ENCODE assay signal across 24 cellular contexts in the genomic region with DNA sequence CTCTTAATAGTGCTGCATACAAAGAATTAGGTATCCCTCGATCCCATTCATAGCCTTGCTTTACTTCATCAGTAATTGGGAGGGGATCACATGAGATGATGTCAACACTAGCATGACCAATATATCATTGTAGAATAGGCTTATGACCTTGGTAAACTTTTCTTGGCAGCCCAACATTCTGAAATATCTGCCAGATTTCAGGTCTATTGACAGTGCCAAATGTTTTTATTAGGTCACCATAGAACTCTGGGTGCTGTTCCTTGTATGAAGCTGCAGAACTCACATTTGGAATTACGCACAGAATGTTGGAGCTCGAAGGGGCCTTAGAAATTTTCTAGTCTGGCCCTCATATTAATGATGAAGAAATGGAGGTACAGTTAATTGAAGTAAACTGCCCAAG.
DNase-seq lines count a peak whose midpoint lies in the region; ATAC-seq, FAIRE-seq and TF ChIP-seq lines count a peak whose summit lies in the region.
"Had no signal": no experiment of that assay in that cellular context is flagged by ENCODE, and none has a peak within 500 bp of the region (broad histone marks: within the 10 kb centered on the region; RNA-seq: fewer than 3 reads in every experiment).

No MANE protein-coding gene starts in this region.

- H3K27ac ChIP-seq in heart right ventricle (no peak overlapping the region), body of pancreas (no peak overlapping the region), pancreas (no peak overlapping the region), A673 (ENCODE audit: low read depth, low read length, poor library complexity, severe bottlenecking) (no peak overlapping the region)
- H3K27ac ChIP-seq: 22Rv1; BLaER1 treated with 17β-estradiol and CSF1 and Interleukin-3, amounts not matched to agents 10 nM and 100 nM had no signal

- CTCF ChIA-PET in A673 (lab: Charles Lee) = no interaction called here

- BruUV-seq in A673 (replicated peaks; lab: Mats Ljungman, UMichigan) = no TSS peak

- intact Hi-C loops in Right ventricle myocardium inferior (cut with DNase I) = no loop called here
- intact Hi-C loops in heart right ventricle (cut with DNase I) = no loop called here
- intact Hi-C loops in body of pancreas (cut with DNase I) = no loop called here
- intact Hi-C loops in pancreas (cut with DNase I) = no loop called here
- intact Hi-C loops in A673 (cut with micrococcal nuclease; ENCODE audit: unreplicated experiment) = no loop called here

- H3K9me3 ChIP-seq in heart right ventricle (peaks cover 0 to 40% (median 22%) of the 10 kb centered on the region in 11 donors), body of pancreas (peaks cover 0 to 12% (median 0%) of the 10 kb centered on the region in 3 donors), pancreas (no peaks in the 10 kb centered on the region), A673 (ENCODE audit: low read depth, low read length, poor library complexity, severe bottlenecking) (peaks cover 14% of the 10 kb centered on the region)
- H3K9me3 ChIP-seq: BE2C; BLaER1 treated with 17β-estradiol and CSF1 and Interleukin-3, amounts not matched to agents 10 nM and 100 nM had no signal

- ATAC-seq in Right ventricle myocardium inferior = peak; percentile 62
- ATAC-seq in heart right ventricle = no peak
- ATAC-seq in body of pancreas = peak; percentile 74
- peak in 3 of 4 donors; percentile 12 to 65 (median 32) for ATAC-seq in pancreas
- ATAC-seq in HG03045 (IDR thresholded peaks at IDR 0.05; ENCODE audit: unreplicated experiment) = no peak
- ATAC-seq in HG02981 (IDR thresholded peaks at IDR 0.05; ENCODE audit: unreplicated experiment) = no peak
- ATAC-seq: GM12878, GM23338, HCT116 had no signal

- no peaks in the 10 kb centered on the region for H3K27me3 ChIP-seq in heart right ventricle
- H3K27me3 ChIP-seq in body of pancreas = no peaks in the 10 kb centered on the region
- no peaks in the 10 kb centered on the region for H3K27me3 ChIP-seq in pancreas
- H3K27me3 ChIP-seq in A673 (replicated peaks; ENCODE audit: insufficient read depth, low read depth, low read length, poor library complexity) = no peaks in the 10 kb centered on the region
- H3K27me3 ChIP-seq: BE2C; BLaER1 treated with 17β-estradiol and CSF1 and Interleukin-3, amounts not matched to agents 10 nM and 100 nM had no signal

- no peak for TF ChIP-seq POLR2A in body of pancreas (IDR thresholded peaks at IDR 0.05)

- H3K36me3 ChIP-seq in heart right ventricle = no peaks in the 10 kb centered on the region
- H3K36me3 ChIP-seq in body of pancreas (replicated peaks in 1 of 2; ENCODE audit: insufficient read depth in 1 of 2, low read depth in 2 of 2) = no peaks in the 10 kb centered on the region
- H3K36me3 ChIP-seq in pancreas = no peaks in the 10 kb centered on the region
- H3K36me3 ChIP-seq in A673 (ENCODE audit: insufficient read depth, low read length, poor library complexity, severe bottlenecking) = no peaks in the 10 kb centered on the region
- H3K36me3 ChIP-seq: BE2C; BLaER1 treated with 17β-estradiol and CSF1 and Interleukin-3, amounts not matched to agents 10 nM and 100 nM had no signal

- TF ChIP-seq CTCF in heart right ventricle (IDR thresholded peaks at IDR 0.05) (no peak), body of pancreas (IDR thresholded peaks at IDR 0.05) (no peak), pancreas (IDR thresholded peaks at IDR 0.05) (no peak), A673 (conservative IDR thresholded peaks at IDR 0.05; ENCODE audit: low read depth, low read length) (no peak)

- no peak overlapping the region for H3K4me3 ChIP-seq in heart right ventricle
- no peak overlapping the region for H3K4me3 ChIP-seq in body of pancreas
- H3K4me3 ChIP-seq in pancreas = no peak overlapping the region
- no peak overlapping the region for H3K4me3 ChIP-seq in A673 (ENCODE audit: low read depth, low read length, poor library complexity, severe bottlenecking)
- H3K4me3 ChIP-seq: BLaER1 treated with 17β-estradiol and CSF1 and Interleukin-3, amounts not matched to agents 10 nM and 100 nM; GM12878; GM23338 had no signal

- no peak for DNase-seq in Right ventricle myocardium inferior (ENCODE audit: missing footprints)
- no peak for DNase-seq in heart right ventricle
- no peak for DNase-seq in body of pancreas
- no peak for DNase-seq in pancreas
- no peak for DNase-seq in A673 (ENCODE audit: low spot score)
- DNase-seq: ACHN; AML-193; BE2C; CD4-positive, alpha-beta T cell; CD8-positive, alpha-beta memory T cell; DMS 273 treated with DMSO at 0.1 percent for 48 hours; DMS79; EL; GDM1; H9 had no signal

- 71 to 88% methylated on average over 3 of the region's 3 CpGs for WGBS in heart right ventricle, 2 donors
- 56 to 70% methylated on average over 3 of the region's 3 CpGs for WGBS in body of pancreas, 2 donors
- WGBS in pancreas, 2 donors = 48 to 60% methylated on average over 3 of the region's 3 CpGs

- H3K4me1 ChIP-seq in heart right ventricle = no peaks in the 10 kb centered on the region
- H3K4me1 ChIP-seq in body of pancreas = no peaks in the 10 kb centered on the region
- H3K4me1 ChIP-seq in pancreas = no peaks in the 10 kb centered on the region
- no peaks in the 10 kb centered on the region for H3K4me1 ChIP-seq in A673 (ENCODE audit: insufficient read depth, low read length, poor library complexity, severe bottlenecking)
- H3K4me1 ChIP-seq: BE2C; BLaER1 treated with 17β-estradiol and CSF1 and Interleukin-3, amounts not matched to agents 10 nM and 100 nM had no signal

- POLR2A ChIA-PET in A673 (lab: Charles Lee; ENCODE audit: low non-redundant PET) = no interaction called here

- FAIRE-seq in pancreas (lab: Jason Lieb, UNC) = no peak
- FAIRE-seq: A204.1, D721Med, GM12878 had no signal

Comparison
In these comparisons a context has a peak if more than half of its experiments do, and no peak if none do; other contexts are left out.
1. ATAC-seq: peak in Right ventricle myocardium inferior (single experiment), body of pancreas (single experiment) and pancreas (3 of 4); none in heart right ventricle (0 of 8), HG03045 (single experiment) and HG02981 (single experiment).